Comparison of ENCODE assay signal across 1 cellular context in the genomic region with DNA sequence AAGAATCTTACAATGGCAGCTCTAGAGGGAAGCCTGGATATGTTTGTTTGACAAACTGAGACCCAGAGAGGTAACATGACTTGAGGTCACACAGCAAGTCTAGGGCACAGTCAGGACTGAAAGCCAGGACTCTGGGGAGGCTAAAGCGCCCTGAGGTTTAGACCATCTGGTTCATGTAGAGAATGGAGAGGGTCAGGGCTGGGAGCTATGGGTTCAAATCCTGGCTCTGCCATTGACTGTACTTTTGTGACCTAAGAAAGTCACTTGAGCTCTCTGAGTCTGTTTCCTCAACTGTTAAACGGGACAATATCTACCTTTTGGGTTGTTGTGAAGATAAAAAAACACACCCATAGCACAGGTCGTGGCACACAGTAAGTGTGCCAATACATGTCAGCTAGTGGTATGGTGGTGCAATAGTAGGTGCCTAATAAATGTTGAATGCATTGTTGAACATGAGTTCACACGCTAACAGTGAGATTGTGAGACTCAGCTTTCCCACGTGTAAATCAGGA.
TF ChIP-seq lines count a peak whose summit lies in the region.

No MANE protein-coding gene starts in this region.

TF ChIP-seq in HepG2, 621 proteins besides CTCF, POLR2A, EP300 and RAD21 (continued from another document and continues in another):
- TF ChIP-seq PHB2 (IDR thresholded peaks at IDR 0.05; ENCODE audit: partially characterized antibody) (no peak), ZFY (CRISPR knock-in tag; IDR thresholded peaks at IDR 0.05) (no peak), ZNF652 (CRISPR knock-in tag; IDR thresholded peaks at IDR 0.05; ENCODE audit: borderline replicate concordance, low read depth) (no peak), ZFP36L2 (CRISPR knock-in tag; IDR thresholded peaks at IDR 0.05) (no peak), ZNF644 (CRISPR knock-in tag; IDR thresholded peaks at IDR 0.05; ENCODE audit: low read depth) (no peak), SIX1 (CRISPR knock-in tag; IDR thresholded peaks at IDR 0.05; ENCODE audit: borderline replicate concordance) (no peak), ZNF34 (CRISPR knock-in tag; IDR thresholded peaks at IDR 0.05; ENCODE audit: borderline replicate concordance) (0 out of 2 replicates have a peak, but pooled peaks have one; percentile 37), HDAC2 (CRISPR knock-in tag; IDR thresholded peaks at IDR 0.05) (no peak), NR1H2 (CRISPR knock-in tag; IDR thresholded peaks at IDR 0.05; ENCODE audit: borderline replicate concordance, low read depth) (no peak), MXD3 (CRISPR knock-in tag; IDR thresholded peaks at IDR 0.05) (no peak), HOXA7 (CRISPR knock-in tag; IDR thresholded peaks at IDR 0.05) (no peak), ZNF576 (CRISPR knock-in tag; IDR thresholded peaks at IDR 0.05) (no peak; the same call in 1 of the 2 replicates), EEA1 (CRISPR knock-in tag; IDR thresholded peaks at IDR 0.05; ENCODE audit: borderline replicate concordance) (no peak), XRCC5 (optimal IDR thresholded peaks at IDR 0.05; ENCODE audit: low read length) (no peak), MTA1 (CRISPR knock-in tag; IDR thresholded peaks at IDR 0.05; ENCODE audit: borderline replicate concordance) (no peak), MEIS2 (CRISPR knock-in tag; IDR thresholded peaks at IDR 0.05) (no peak), ZNF335 (CRISPR knock-in tag; IDR thresholded peaks at IDR 0.05) (no peak), ZMYM2 (CRISPR knock-in tag; IDR thresholded peaks at IDR 0.05) (peak; percentile 64; the same call in 1 of the 2 replicates), TBX2 (CRISPR knock-in tag; IDR thresholded peaks at IDR 0.05; ENCODE audit: borderline replicate concordance) (no peak), ARID4A (CRISPR knock-in tag; IDR thresholded peaks at IDR 0.05; ENCODE audit: borderline replicate concordance) (no peak), ZNF607 (CRISPR knock-in tag; IDR thresholded peaks at IDR 0.05; ENCODE audit: borderline replicate concordance) (no peak; the same call in 1 of the 2 replicates), ZBTB42 (CRISPR knock-in tag; IDR thresholded peaks at IDR 0.05) (no peak), ZNF205 (CRISPR knock-in tag; IDR thresholded peaks at IDR 0.05) (no peak), FOXC1 (CRISPR knock-in tag; IDR thresholded peaks at IDR 0.05; ENCODE audit: borderline replicate concordance) (no peak), ZNF598 (CRISPR knock-in tag; IDR thresholded peaks at IDR 0.05; ENCODE audit: borderline replicate concordance) (no peak), RFX1 (IDR thresholded peaks at IDR 0.05) (no peak), SOX5 (CRISPR knock-in tag; IDR thresholded peaks at IDR 0.05; ENCODE audit: borderline replicate concordance) (no peak), KIAA2018 (CRISPR knock-in tag; IDR thresholded peaks at IDR 0.05; ENCODE audit: borderline replicate concordance) (no peak), ZNF263 (CRISPR knock-in tag; IDR thresholded peaks at IDR 0.05) (no peak; the same call in 1 of the 2 replicates), HNRNPL (IDR thresholded peaks at IDR 0.05; ENCODE audit: low read depth, low read length) (no peak), ZNF724P (CRISPR knock-in tag; IDR thresholded peaks at IDR 0.05; ENCODE audit: borderline replicate concordance) (no peak), HOMEZ (CRISPR knock-in tag; IDR thresholded peaks at IDR 0.05; ENCODE audit: low read depth) (no peak)
- TF ChIP-seq, protein P1, sequence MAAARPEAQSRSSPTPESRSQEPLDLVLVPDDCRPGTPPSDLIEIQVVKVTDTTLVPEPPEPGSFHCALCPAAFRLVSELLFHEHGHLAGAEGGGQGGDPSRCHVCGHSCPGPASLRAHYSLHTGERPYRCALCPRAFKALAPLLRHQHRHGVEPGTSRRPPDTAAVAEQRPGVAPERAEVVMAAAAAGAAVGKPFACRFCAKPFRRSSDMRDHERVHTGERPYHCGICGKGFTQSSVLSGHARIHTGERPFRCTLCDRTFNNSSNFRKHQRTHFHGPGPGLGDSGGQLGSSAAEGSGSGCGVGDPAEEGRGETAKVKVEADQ (CRISPR knock-in tag; IDR thresholded peaks at IDR 0.05; ENCODE audit: borderline replicate concordance) = no peak
- TF ChIP-seq, protein P2, sequence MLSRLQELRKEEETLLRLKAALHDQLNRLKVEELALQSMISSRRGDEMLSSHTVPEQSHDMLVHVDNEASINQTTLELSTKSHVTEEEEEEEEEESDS (CRISPR knock-in tag; IDR thresholded peaks at IDR 0.05; ENCODE audit: borderline replicate concordance) = no peak
- TF ChIP-seq, protein P3, sequence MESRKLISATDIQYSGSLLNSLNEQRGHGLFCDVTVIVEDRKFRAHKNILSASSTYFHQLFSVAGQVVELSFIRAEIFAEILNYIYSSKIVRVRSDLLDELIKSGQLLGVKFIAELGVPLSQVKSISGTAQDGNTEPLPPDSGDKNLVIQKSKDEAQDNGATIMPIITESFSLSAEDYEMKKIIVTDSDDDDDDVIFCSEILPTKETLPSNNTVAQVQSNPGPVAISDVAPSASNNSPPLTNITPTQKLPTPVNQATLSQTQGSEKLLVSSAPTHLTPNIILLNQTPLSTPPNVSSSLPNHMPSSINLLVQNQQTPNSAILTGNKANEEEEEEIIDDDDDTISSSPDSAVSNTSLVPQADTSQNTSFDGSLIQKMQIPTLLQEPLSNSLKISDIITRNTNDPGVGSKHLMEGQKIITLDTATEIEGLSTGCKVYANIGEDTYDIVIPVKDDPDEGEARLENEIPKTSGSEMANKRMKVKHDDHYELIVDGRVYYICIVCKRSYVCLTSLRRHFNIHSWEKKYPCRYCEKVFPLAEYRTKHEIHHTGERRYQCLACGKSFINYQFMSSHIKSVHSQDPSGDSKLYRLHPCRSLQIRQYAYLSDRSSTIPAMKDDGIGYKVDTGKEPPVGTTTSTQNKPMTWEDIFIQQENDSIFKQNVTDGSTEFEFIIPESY (CRISPR knock-in tag; IDR thresholded peaks at IDR 0.05) = no peak
- TF ChIP-seq, protein P4, sequence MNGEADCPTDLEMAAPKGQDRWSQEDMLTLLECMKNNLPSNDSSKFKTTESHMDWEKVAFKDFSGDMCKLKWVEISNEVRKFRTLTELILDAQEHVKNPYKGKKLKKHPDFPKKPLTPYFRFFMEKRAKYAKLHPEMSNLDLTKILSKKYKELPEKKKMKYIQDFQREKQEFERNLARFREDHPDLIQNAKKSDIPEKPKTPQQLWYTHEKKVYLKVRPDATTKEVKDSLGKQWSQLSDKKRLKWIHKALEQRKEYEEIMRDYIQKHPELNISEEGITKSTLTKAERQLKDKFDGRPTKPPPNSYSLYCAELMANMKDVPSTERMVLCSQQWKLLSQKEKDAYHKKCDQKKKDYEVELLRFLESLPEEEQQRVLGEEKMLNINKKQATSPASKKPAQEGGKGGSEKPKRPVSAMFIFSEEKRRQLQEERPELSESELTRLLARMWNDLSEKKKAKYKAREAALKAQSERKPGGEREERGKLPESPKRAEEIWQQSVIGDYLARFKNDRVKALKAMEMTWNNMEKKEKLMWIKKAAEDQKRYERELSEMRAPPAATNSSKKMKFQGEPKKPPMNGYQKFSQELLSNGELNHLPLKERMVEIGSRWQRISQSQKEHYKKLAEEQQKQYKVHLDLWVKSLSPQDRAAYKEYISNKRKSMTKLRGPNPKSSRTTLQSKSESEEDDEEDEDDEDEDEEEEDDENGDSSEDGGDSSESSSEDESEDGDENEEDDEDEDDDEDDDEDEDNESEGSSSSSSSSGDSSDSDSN (CRISPR knock-in tag; IDR thresholded peaks at IDR 0.05) = no peak
